8 cellular contexts compared by ENCODE assay signal in genomic region chr5:956941-957729, GRCh38. TPM values are rescaled to one million over a fixed set of nuclear protein-coding genes. Genes with fewer than 3 reads are reported as not detected.
DNase-seq lines count a peak whose midpoint lies in the region; ATAC-seq and TF ChIP-seq lines count a peak whose summit lies in the region.

No MANE protein-coding gene starts in this region.

- no peaks in the 10 kb centered on the region for H3K9me3 Mint-ChIP-seq in activated naive CD8-positive, alpha-beta T cell (ENCODE audit: low read depth)

- no peaks in the 10 kb centered on the region for H3K79me1 ChIP-seq in IMR-90 (ENCODE audit: low read depth in 1 of 2, low read length in 2 of 2)

- H3K4me3 ChIP-seq in IMR-90 (ENCODE audit: insufficient read depth, low read depth, low read length) (no peak overlapping the region), ascending aorta (no peak overlapping the region)

- peak overlapping the region; percentile 64 for H2AFZ ChIP-seq in IMR-90 (replicated peaks; ENCODE audit: low read length, poor library complexity)

- peaks cover 16% of the 10 kb centered on the region for H3K4me1 Mint-ChIP-seq in activated naive CD8-positive, alpha-beta T cell (ENCODE audit: low read depth)

- H3K27ac Mint-ChIP-seq in activated naive CD8-positive, alpha-beta T cell, result no peak overlapping the region

- peak overlapping the region; percentile 99; the same call in 2 of the 3 replicates for H2BK15ac ChIP-seq in IMR-90 (ENCODE audit: low read depth, low read length)

- peaks cover 45% of the 10 kb centered on the region for H3K27me3 ChIP-seq in IMR-90 (ENCODE audit: control insufficient read depth, insufficient read depth, low read length)
- no peaks in the 10 kb centered on the region for H3K27me3 ChIP-seq in ascending aorta

- ATAC-seq in GM21423 (IDR thresholded peaks at IDR 0.05; ENCODE audit: unreplicated experiment) (peak; percentile 70), IMR-90 (ENCODE audit: low read depth) (peak; percentile 87)

- H2BK5ac ChIP-seq in IMR-90 (ENCODE audit: low read depth, low read length, poor library complexity, severe bottlenecking), result peak overlapping the region; percentile 64

- H3K9me3 ChIP-seq in IMR-90 (ENCODE audit: control insufficient read depth, insufficient read depth, low read length) (peaks cover 3% of the 10 kb centered on the region; the same call in 1 of the 2 replicates), ascending aorta (no peaks in the 10 kb centered on the region)

- H3K27ac ChIP-seq in IMR-90 (ENCODE audit: insufficient read depth, low read length), result peak overlapping the region; percentile 91
- H3K27ac ChIP-seq in ascending aorta, result no peak overlapping the region

- H4K20me1 ChIP-seq in IMR-90 (ENCODE audit: insufficient read depth, low read length), result peaks cover 17% of the 10 kb centered on the region; the same call in 1 of the 2 replicates

- peak overlapping the region; percentile 53 for H3K14ac ChIP-seq in IMR-90 (replicated peaks; ENCODE audit: low read depth, low read length)

- H3K27me3 Mint-ChIP-seq in activated naive CD8-positive, alpha-beta T cell, result peaks cover 11% of the 10 kb centered on the region

- H3K4me2 ChIP-seq in IMR-90 (ENCODE audit: low read depth, low read length), result peak overlapping the region; percentile 62

- peak overlapping the region; percentile 96 for H2BK20ac ChIP-seq in IMR-90 (ENCODE audit: low read depth, low read length)

- peak overlapping the region; percentile 23; the same call in 1 of the 2 replicates for H3K9ac ChIP-seq in IMR-90 (ENCODE audit: low read depth, low read length)

- DNase-seq in EL (peak; percentile 90), IMR-90 (peak; percentile 90), hepatic stellate cell (ENCODE audit: low spot score) (peak; percentile 90), ascending aorta (ENCODE audit: low spot score in 2 of 2) (no peak), NCI-H1930 (lab: John Stamatoyannopoulos, UW) (no peak)
- peak; percentile 10 to 32 (median 11) for DNase-seq in stimulated activated CD4-positive, alpha-beta T cell treated with anti-CD3 and anti-CD28 coated beads, TNF-alpha, amount 100 ng/mL, for 48 hours (ENCODE audit: low read depth in 3 of 3)

- H3K36me3 ChIP-seq in IMR-90 (ENCODE audit: control insufficient read depth, insufficient read depth, low read length) (no peaks in the 10 kb centered on the region), ascending aorta (no peaks in the 10 kb centered on the region)

- H3K18ac ChIP-seq in IMR-90 (ENCODE audit: low read depth, low read length), result peak overlapping the region; percentile 72; the same call in 1 of the 2 replicates

- peak overlapping the region; percentile 33; the same call in 1 of the 2 replicates for H4K5ac ChIP-seq in IMR-90 (ENCODE audit: low read depth, low read length)

- dilution Hi-C loops in IMR-90 (cut with HindIII; ENCODE audit: low sequenced_read_pairs, unreplicated experiment), result no loop called here

- H3K56ac ChIP-seq in IMR-90 (ENCODE audit: extremely low read depth, insufficient read depth, low read length), result peak overlapping the region; percentile 75; the same call in 1 of the 2 replicates

- H3K4me1 ChIP-seq in IMR-90 (ENCODE audit: control insufficient read depth, insufficient read depth, low read length) (peaks cover 29% of the 10 kb centered on the region), ascending aorta (peaks cover 0 to 10% of the 10 kb centered on the region in 2 donors)

- CTCF ChIA-PET in IMR-90 (lab: Yijun Ruan, JAX), result interaction anchor here (0.5 to 1.5 kb wide), 8 partner anchors 9 to 807 kb away, joined by 3 to 7 read pairs (median 4); no protein-coding TSS in a partner anchor

- H2AK9ac ChIP-seq in IMR-90 (replicated peaks; ENCODE audit: low read depth, low read length, poor library complexity), result peak overlapping the region; percentile 79

- H3K4me3 Mint-ChIP-seq in activated naive CD8-positive, alpha-beta T cell, result peak overlapping the region; percentile 35

- no peaks in the 10 kb centered on the region for H3K36me3 Mint-ChIP-seq in activated naive CD8-positive, alpha-beta T cell

- WGBS in IMR-90 (ENCODE audit: extremely low coverage in 2 of 2, insufficient read length in 1 of 2), 2 experiments, result 3% methylated on average over 19 of the region's 25 CpGs; no CpG with 5 or more reads in 1 of the 2 experiments

- BruUV-seq in IMR-90 (replicated peaks; lab: Mats Ljungman, UMichigan), result no TSS peak

- peak overlapping the region; percentile 99 for H2AK5ac ChIP-seq in IMR-90 (ENCODE audit: low read depth, low read length)

- TF ChIP-seq RAD21 in IMR-90 (IDR thresholded peaks at IDR 0.05; ENCODE audit: low read length), result no peak

- POLR2A ChIA-PET in IMR-90 (lab: Charles Lee; ENCODE audit: unreplicated experiment), result no interaction called here

- H4K8ac ChIP-seq in IMR-90 (ENCODE audit: low read depth in 2 of 2, low read length in 2 of 2), result peak overlapping the region; percentile 44 to 87; a peak in 2 of 4 replicates

- H2BK120ac ChIP-seq in IMR-90 (ENCODE audit: low read depth, low read length), result peak overlapping the region; percentile 86

- H3K23ac ChIP-seq in IMR-90 (ENCODE audit: low read depth, low read length), result peak overlapping the region; percentile 61

- intact Hi-C loops in IMR-90 (cut with micrococcal nuclease), result no loop called here
- intact Hi-C loops in ascending aorta (cut with DNase I), result no loop called here

- no peak for TF ChIP-seq POLR2A in IMR-90 (IDR thresholded peaks at IDR 0.05; ENCODE audit: low read depth, low read length)

- peak; percentile 45 for TF ChIP-seq CTCF in IMR-90 (conservative IDR thresholded peaks at IDR 0.05; ENCODE audit: low read depth, low read length)
- no peak for TF ChIP-seq CTCF in ascending aorta (IDR thresholded peaks at IDR 0.05)

- H4K91ac ChIP-seq in IMR-90 (ENCODE audit: insufficient read depth, low read depth, low read length), result peak overlapping the region; percentile 71

- H3K4ac ChIP-seq in IMR-90 (ENCODE audit: low read depth, low read length), result peak overlapping the region; percentile 93

- in situ Hi-C loops in IMR-90 (cut with MboI; ENCODE audit: low sequenced_read_pairs), result loop anchor here (25.0 kb wide), 1 partner anchor 830 kb away; the partner anchor contains the start of gene MRPL36

- H3K9me1 ChIP-seq in IMR-90 (ENCODE audit: insufficient read depth, low read length), result peaks cover 13% of the 10 kb centered on the region

TF ChIP-seq in IMR-90, 13 proteins besides CTCF, POLR2A, EP300 and RAD21:
- TF ChIP-seq MAZ (IDR thresholded peaks at IDR 0.05; ENCODE audit: borderline replicate concordance, low read depth, low read length) (peak; percentile 43; the same call in 1 of the 2 replicates), RCOR1 (IDR thresholded peaks at IDR 0.05; ENCODE audit: insufficient replicate concordance, low read length) (peak; percentile 83), NFE2L2 (IDR thresholded peaks at IDR 0.05; ENCODE audit: low read depth, low read length) (no peak), RFX5 (IDR thresholded peaks at IDR 0.05; ENCODE audit: low read depth, low read length) (no peak), FOS (IDR thresholded peaks at IDR 0.05; ENCODE audit: low read depth, low read length) (0 out of 2 replicates have a peak, but pooled peaks have one; percentile 40), SMC3 (IDR thresholded peaks at IDR 0.05; ENCODE audit: low read depth, low read length) (0 out of 2 replicates have a peak, but pooled peaks have one; percentile 1), BHLHE40 (IDR thresholded peaks at IDR 0.05; ENCODE audit: low read depth, low read length) (peak; percentile 94), CEBPB (IDR thresholded peaks at IDR 0.05; ENCODE audit: low read depth, low read length) (no peak), MAFK (IDR thresholded peaks at IDR 0.05; ENCODE audit: low read depth, low read length) (peak; percentile 10; the same call in 1 of the 2 replicates)
- TF ChIP-seq, protein P1, sequence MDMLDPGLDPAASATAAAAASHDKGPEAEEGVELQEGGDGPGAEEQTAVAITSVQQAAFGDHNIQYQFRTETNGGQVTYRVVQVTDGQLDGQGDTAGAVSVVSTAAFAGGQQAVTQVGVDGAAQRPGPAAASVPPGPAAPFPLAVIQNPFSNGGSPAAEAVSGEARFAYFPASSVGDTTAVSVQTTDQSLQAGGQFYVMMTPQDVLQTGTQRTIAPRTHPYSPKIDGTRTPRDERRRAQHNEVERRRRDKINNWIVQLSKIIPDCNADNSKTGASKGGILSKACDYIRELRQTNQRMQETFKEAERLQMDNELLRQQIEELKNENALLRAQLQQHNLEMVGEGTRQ (IDR thresholded peaks at IDR 0.05; ENCODE audit: low read depth, low read length), result no peak
- TF ChIP-seq, protein P2, sequence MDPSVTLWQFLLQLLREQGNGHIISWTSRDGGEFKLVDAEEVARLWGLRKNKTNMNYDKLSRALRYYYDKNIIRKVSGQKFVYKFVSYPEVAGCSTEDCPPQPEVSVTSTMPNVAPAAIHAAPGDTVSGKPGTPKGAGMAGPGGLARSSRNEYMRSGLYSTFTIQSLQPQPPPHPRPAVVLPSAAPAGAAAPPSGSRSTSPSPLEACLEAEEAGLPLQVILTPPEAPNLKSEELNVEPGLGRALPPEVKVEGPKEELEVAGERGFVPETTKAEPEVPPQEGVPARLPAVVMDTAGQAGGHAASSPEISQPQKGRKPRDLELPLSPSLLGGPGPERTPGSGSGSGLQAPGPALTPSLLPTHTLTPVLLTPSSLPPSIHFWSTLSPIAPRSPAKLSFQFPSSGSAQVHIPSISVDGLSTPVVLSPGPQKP (IDR thresholded peaks at IDR 0.05; ENCODE audit: borderline replicate concordance, low read depth, low read length), result no peak

RNA-seq across cellular contexts. Expression of gene NKD2, which starts 51.5 kb away (rescaled TPM):
- total RNA-seq in IMR-90 (2012; rRNA removed), result not detected in 2 replicates
- not detected in 2 replicates for polyA plus RNA-seq in IMR-90 (2012; rRNA removed)
- polyA plus RNA-seq in IMR-90 (2012; cell fraction: cytosol; rRNA removed), result not detected in 2 replicates
- not detected in 2 replicates for polyA plus RNA-seq in IMR-90 (2012; cell fraction: nucleus; rRNA removed; ENCODE audit: low replicate concordance)
- total RNA-seq in ascending aorta, result 6.5 TPM

Comparison
In these comparisons a context has a peak if more than half of its experiments do, and no peak if none do; other contexts are left out.
1. DNase-seq: peak in EL (single experiment), IMR-90 (single experiment), hepatic stellate cell (single experiment) and stimulated activated CD4-positive, alpha-beta T cell treated with anti-CD3 and anti-CD28 coated beads, TNF-alpha, amount 100 ng/mL, for 48 hours (3 of 3); none in ascending aorta (0 of 2) and NCI-H1930 (0 of 2).